ENCODE assay signal across 1 cellular context in the genomic region with DNA sequence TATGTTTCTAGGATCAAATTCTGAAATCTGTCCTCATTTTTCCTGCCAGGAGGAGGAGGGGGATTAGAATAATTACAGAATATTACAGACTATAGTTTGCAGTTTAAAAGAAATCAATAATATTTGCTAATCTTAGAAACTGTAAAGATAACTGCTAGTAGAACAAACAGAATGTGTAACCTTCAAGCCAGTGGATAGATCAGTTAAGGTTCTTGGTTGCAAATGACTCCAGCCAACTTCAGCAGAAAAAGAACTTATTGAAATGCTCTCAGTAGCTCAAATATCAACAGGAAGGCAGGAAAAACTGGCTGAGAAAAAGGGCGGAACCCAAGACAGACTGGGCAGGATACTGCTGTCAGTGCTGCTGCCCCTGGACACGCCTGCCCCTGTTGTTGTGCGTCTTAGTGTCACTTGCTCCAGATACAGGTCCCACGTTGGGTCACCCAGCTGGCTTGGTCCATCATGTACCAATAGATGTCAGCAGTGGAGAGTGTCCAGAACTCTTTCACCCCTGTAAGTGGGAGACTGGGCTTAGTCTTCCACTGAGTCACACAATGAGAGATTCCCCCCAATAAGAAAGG.
TF ChIP-seq lines count a peak whose summit lies in the region.

No MANE protein-coding gene starts in this region.

TF ChIP-seq in endothelial cell of umbilical vein, 7 proteins besides CTCF, POLR2A, EP300 and RAD21:
- TF ChIP-seq JUN (IDR thresholded peaks at IDR 0.05; ENCODE audit: borderline replicate concordance, insufficient read depth, insufficient read length, low read depth): no peak
- TF ChIP-seq GATA2 (IDR thresholded peaks at IDR 0.05; ENCODE audit: insufficient read depth, insufficient read length, low read depth, low read length): no peak
- no peak for TF ChIP-seq POLR2AphosphoS5 (IDR thresholded peaks at IDR 0.05; ENCODE audit: insufficient read depth, low read depth, low read length)
- no peak for TF ChIP-seq FOS (IDR thresholded peaks at IDR 0.05; ENCODE audit: borderline replicate concordance, insufficient read depth, low read length)
- no peak for TF ChIP-seq MYC (IDR thresholded peaks at IDR 0.05; ENCODE audit: low read depth, low read length)
- no peak for TF ChIP-seq EZH2 (IDR thresholded peaks at IDR 0.05; ENCODE audit: borderline replicate concordance, low read depth, low read length, severe bottlenecking)
- TF ChIP-seq MAX (IDR thresholded peaks at IDR 0.05; ENCODE audit: insufficient read depth, insufficient read length): no peak
